In genomic region chr15:89775815-89776214, GRCh38 we compare ENCODE assay signal across 1 cellular context.
TF ChIP-seq lines count a peak whose summit lies in the region.

No MANE protein-coding gene starts in this region.

TF ChIP-seq in H1, 55 proteins besides CTCF, POLR2A, EP300 and RAD21:
- TF ChIP-seq TAF1 (IDR thresholded peaks at IDR 0.05; ENCODE audit: low read depth, low read length) (no peak), MAFK (IDR thresholded peaks at IDR 0.05; ENCODE audit: low read depth, low read length) (no peak), TBP (IDR thresholded peaks at IDR 0.05; ENCODE audit: low read depth, low read length) (no peak), ZNF274 (IDR thresholded peaks at IDR 0.05; ENCODE audit: borderline replicate concordance, extremely low read depth, low read length) (no peak), JUN (IDR thresholded peaks at IDR 0.05; ENCODE audit: low read depth, low read length) (no peak), RFX5 (IDR thresholded peaks at IDR 0.05; ENCODE audit: borderline replicate concordance, low read depth, low read length) (no peak), USF2 (IDR thresholded peaks at IDR 0.05; ENCODE audit: low read length) (no peak), CBX5 (IDR thresholded peaks at IDR 0.05; ENCODE audit: low read depth, low read length) (no peak), GABPA (IDR thresholded peaks at IDR 0.05; ENCODE audit: borderline replicate concordance, insufficient read depth, low read length) (no peak)
- TF ChIP-seq, protein P1, sequence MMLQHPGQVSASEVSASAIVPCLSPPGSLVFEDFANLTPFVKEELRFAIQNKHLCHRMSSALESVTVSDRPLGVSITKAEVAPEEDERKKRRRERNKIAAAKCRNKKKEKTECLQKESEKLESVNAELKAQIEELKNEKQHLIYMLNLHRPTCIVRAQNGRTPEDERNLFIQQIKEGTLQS (IDR thresholded peaks at IDR 0.05; ENCODE audit: insufficient read depth, low read depth, low read length) = no peak
